Comparison of ENCODE assay signal across 24 cellular contexts in genomic region chr4:52633846-52634245, GRCh38. TPM values are rescaled to one million over a fixed set of nuclear protein-coding genes. Genes with fewer than 3 reads are reported as not detected.
DNase-seq lines count a peak whose midpoint lies in the region; ATAC-seq and TF ChIP-seq lines count a peak whose summit lies in the region.
"Had no signal": no experiment of that assay in that cellular context is flagged by ENCODE, and none has a peak within 500 bp of the region (broad histone marks: within the 10 kb centered on the region; RNA-seq: fewer than 3 reads in every experiment).

No MANE protein-coding gene starts in this region.

- no TSS peak for BruUV-seq in IMR-90 (replicated peaks; lab: Mats Ljungman, UMichigan)

- H4K5ac ChIP-seq in IMR-90 (ENCODE audit: low read depth, low read length) (no peak overlapping the region), mesendoderm (ENCODE audit: low read length) (no peak overlapping the region)

- no peaks in the 10 kb centered on the region for H3K9me3 ChIP-seq in IMR-90 (ENCODE audit: control insufficient read depth, insufficient read depth, low read length)
- no peaks in the 10 kb centered on the region for H3K9me3 ChIP-seq in thyroid gland
- H3K9me3 ChIP-seq in adrenal gland (replicated peaks in 1 of 3), result no peaks in the 10 kb centered on the region
- H3K9me3 ChIP-seq: BE2C, BLaER1 had no signal

- H3K18ac ChIP-seq in IMR-90 (ENCODE audit: low read depth, low read length) (no peak overlapping the region), mesendoderm (ENCODE audit: low read length) (no peak overlapping the region)

- CTCF ChIA-PET in IMR-90 (lab: Yijun Ruan, JAX), result no interaction called here

- H2BK120ac ChIP-seq in IMR-90 (ENCODE audit: low read depth, low read length) (no peak overlapping the region), mesendoderm (ENCODE audit: low read depth, low read length) (no peak overlapping the region)

- H3K4me2 ChIP-seq in IMR-90 (ENCODE audit: low read depth, low read length), result no peak overlapping the region
- H3K4me2 ChIP-seq in mesendoderm (ENCODE audit: low read length), result no peak overlapping the region
- H3K4me2 ChIP-seq: BLaER1 had no signal

- no peak overlapping the region for H3K4ac ChIP-seq in IMR-90 (ENCODE audit: low read depth, low read length)
- H3K4ac ChIP-seq in mesendoderm (ENCODE audit: low read depth, low read length), result no peak overlapping the region

- H3K27me3 ChIP-seq in IMR-90 (ENCODE audit: control insufficient read depth, insufficient read depth, low read length) (no peaks in the 10 kb centered on the region), mesendoderm (ENCODE audit: insufficient read depth, low read length, poor library complexity) (no peaks in the 10 kb centered on the region), thyroid gland (no peaks in the 10 kb centered on the region), adrenal gland (no peaks in the 10 kb centered on the region)
- H3K27me3 ChIP-seq: BE2C, BLaER1 had no signal

- H4K8ac ChIP-seq in IMR-90 (ENCODE audit: low read depth in 2 of 2, low read length in 2 of 2) (no peak overlapping the region), mesendoderm (ENCODE audit: low read depth, low read length) (no peak overlapping the region)

- H2BK15ac ChIP-seq in IMR-90 (ENCODE audit: low read depth, low read length) (no peak overlapping the region; the same call in 2 of the 3 replicates), mesendoderm (replicated peaks; ENCODE audit: low read depth) (no peak overlapping the region)

- POLR2A ChIA-PET in IMR-90 (lab: Charles Lee; ENCODE audit: unreplicated experiment), result no interaction called here

- H2AK5ac ChIP-seq in IMR-90 (ENCODE audit: low read depth, low read length) (no peak overlapping the region), mesendoderm (ENCODE audit: low read length) (no peak overlapping the region)

- no peak overlapping the region for H3K56ac ChIP-seq in IMR-90 (ENCODE audit: extremely low read depth, insufficient read depth, low read length)
- peak overlapping the region; percentile 17 for H3K56ac ChIP-seq in mesendoderm (ENCODE audit: low read length)

- no peak overlapping the region for H3K4me3 ChIP-seq in IMR-90 (ENCODE audit: insufficient read depth, low read depth, low read length)
- no peak overlapping the region for H3K4me3 ChIP-seq in mesendoderm (ENCODE audit: low read length)
- no peak overlapping the region for H3K4me3 ChIP-seq in thyroid gland (replicated peaks in 1 of 3)
- no peak overlapping the region for H3K4me3 ChIP-seq in adrenal gland
- H3K4me3 ChIP-seq: BLaER1, GM12878 had no signal

- H3K79me1 ChIP-seq in IMR-90 (ENCODE audit: low read depth in 1 of 2, low read length in 2 of 2), result peaks cover 51 to 65% of the 10 kb centered on the region in 2 experiments
- H3K79me1 ChIP-seq in mesendoderm (ENCODE audit: low read length), result peaks cover 37% of the 10 kb centered on the region

- H2BK5ac ChIP-seq in IMR-90 (ENCODE audit: low read depth, low read length, poor library complexity, severe bottlenecking) (no peak overlapping the region), mesendoderm (ENCODE audit: low read length) (no peak overlapping the region)

- ATAC-seq in IMR-90 (ENCODE audit: low read depth) (peak; percentile 60), HG03571 (IDR thresholded peaks at IDR 0.05; ENCODE audit: unreplicated experiment) (no peak), GM21381 (IDR thresholded peaks at IDR 0.05; ENCODE audit: unreplicated experiment) (no peak), HG03432 (IDR thresholded peaks at IDR 0.05; ENCODE audit: unreplicated experiment) (no peak)
- ATAC-seq: GM12878 had no signal

- H3K27ac ChIP-seq in IMR-90 (ENCODE audit: insufficient read depth, low read length), result no peak overlapping the region
- H3K27ac ChIP-seq in mesendoderm (ENCODE audit: low read depth, low read length), result no peak overlapping the region
- H3K27ac ChIP-seq in thyroid gland, result no peak overlapping the region
- H3K27ac ChIP-seq in adrenal gland, result no peak overlapping the region
- H3K27ac ChIP-seq: BLaER1 had no signal

- in situ Hi-C loops in IMR-90 (cut with MboI; ENCODE audit: low sequenced_read_pairs), result no loop called here

- H2AK9ac ChIP-seq in IMR-90 (replicated peaks; ENCODE audit: low read depth, low read length, poor library complexity), result no peak overlapping the region

- H3K36me3 ChIP-seq in IMR-90 (ENCODE audit: control insufficient read depth, insufficient read depth, low read length), result 0 out of 2 replicates have a peak, but pooled peaks cover 1% of the 10 kb centered on the region
- no peaks in the 10 kb centered on the region for H3K36me3 ChIP-seq in mesendoderm (ENCODE audit: control insufficient read depth, insufficient read depth, low read length)
- H3K36me3 ChIP-seq in thyroid gland, result no peaks in the 10 kb centered on the region
- H3K36me3 ChIP-seq in adrenal gland (replicated peaks in 1 of 2), result no peaks in the 10 kb centered on the region
- H3K36me3 ChIP-seq: BE2C had no signal

- TF ChIP-seq CTCF in IMR-90 (conservative IDR thresholded peaks at IDR 0.05; ENCODE audit: low read depth, low read length), result no peak
- TF ChIP-seq CTCF in thyroid gland (IDR thresholded peaks at IDR 0.05), result no peak
- no peak for TF ChIP-seq CTCF in adrenal gland (IDR thresholded peaks at IDR 0.05)

- H2BK20ac ChIP-seq in IMR-90 (ENCODE audit: low read depth, low read length), result no peak overlapping the region

- 0 out of 2 replicates have a peak overlapping the region, but pooled peaks have one; percentile 7 for H3K14ac ChIP-seq in IMR-90 (replicated peaks; ENCODE audit: low read depth, low read length)

- dilution Hi-C loops in IMR-90 (cut with HindIII; ENCODE audit: low sequenced_read_pairs, unreplicated experiment), result no loop called here

- peaks cover 11% of the 10 kb centered on the region for H3K4me1 ChIP-seq in IMR-90 (ENCODE audit: control insufficient read depth, insufficient read depth, low read length)
- no peaks in the 10 kb centered on the region for H3K4me1 ChIP-seq in mesendoderm (ENCODE audit: control insufficient read depth, low read depth, low read length)
- no peaks in the 10 kb centered on the region for H3K4me1 ChIP-seq in thyroid gland
- no peaks in the 10 kb centered on the region for H3K4me1 ChIP-seq in adrenal gland (replicated peaks in 1 of 2)

- H2AFZ ChIP-seq in IMR-90 (replicated peaks; ENCODE audit: low read length, poor library complexity), result no peak overlapping the region

- no CpG with 5 or more reads among the region's 6 CpGs for WGBS in IMR-90 (ENCODE audit: extremely low coverage in 2 of 2, insufficient read length in 1 of 2), 2 experiments
- no CpG with 5 or more reads among the region's 6 CpGs for WGBS in mesendoderm (ENCODE audit: extremely low coverage, insufficient coverage, low lambda C conversion rate)
- WGBS in thyroid gland, 2 donors, result 65 to 70% methylated on average over 6 of the region's 6 CpGs
- WGBS in adrenal gland, 4 donors, result 89 to 92% (median 91%) methylated on average over 5 to 6 of the region's 6 CpGs

- no peak for TF ChIP-seq RAD21 in IMR-90 (IDR thresholded peaks at IDR 0.05; ENCODE audit: low read length)

- no peak overlapping the region for H4K91ac ChIP-seq in IMR-90 (ENCODE audit: insufficient read depth, low read depth, low read length)

- H3K9ac ChIP-seq in IMR-90 (ENCODE audit: low read depth, low read length) (no peak overlapping the region), mesendoderm (ENCODE audit: low read length) (no peak overlapping the region)
- H3K9ac ChIP-seq: BLaER1 had no signal

- peaks cover 40% of the 10 kb centered on the region; the same call in 1 of the 2 replicates for H4K20me1 ChIP-seq in IMR-90 (ENCODE audit: insufficient read depth, low read length)

- DNase-seq in IMR-90 (no peak), mesendoderm (no peak), thyroid gland (peak; percentile 50 to 67), adrenal gland (no peak)
- DNase-seq: 8988T; ACHN; BE2C; C1 segment of cervical spinal cord; CD4-positive, alpha-beta memory T cell; CD4-positive, CD25-positive, alpha-beta regulatory T cell; CD8-positive, alpha-beta memory T cell; COR-L47; DMS 273 treated with DMSO at 0.1 percent for 48 hours; DMS153; DMS53; DMS79; DND-41; EL; GDM1 had no signal

- intact Hi-C loops in IMR-90 (cut with micrococcal nuclease), result no loop called here
- intact Hi-C loops in thyroid gland (cut with DNase I), result no loop called here
- intact Hi-C loops in adrenal gland (cut with DNase I), result no loop called here

- TF ChIP-seq POLR2A in IMR-90 (IDR thresholded peaks at IDR 0.05; ENCODE audit: low read depth, low read length), result no peak
- TF ChIP-seq POLR2A in thyroid gland (IDR thresholded peaks at IDR 0.05), result no peak
- TF ChIP-seq POLR2A in adrenal gland (IDR thresholded peaks at IDR 0.05), result no peak

- peaks cover 55% of the 10 kb centered on the region for H3K79me2 ChIP-seq in mesendoderm (ENCODE audit: control insufficient read depth, insufficient read depth, low read length)

- H3K23ac ChIP-seq in IMR-90 (ENCODE audit: low read depth, low read length) (0 out of 2 replicates have a peak overlapping the region, but pooled peaks have one; percentile 24), mesendoderm (ENCODE audit: low read length) (no peak overlapping the region)

- H3K9me1 ChIP-seq in IMR-90 (ENCODE audit: insufficient read depth, low read length), result peaks cover 23% of the 10 kb centered on the region

TF ChIP-seq in IMR-90, 13 proteins besides CTCF, POLR2A, EP300 and RAD21 (continues in another document):
- TF ChIP-seq NFE2L2 (IDR thresholded peaks at IDR 0.05; ENCODE audit: low read depth, low read length) (no peak), CEBPB (IDR thresholded peaks at IDR 0.05; ENCODE audit: low read depth, low read length) (no peak), MXI1 (IDR thresholded peaks at IDR 0.05; ENCODE audit: borderline replicate concordance, low read depth, low read length) (no peak), USF2 (IDR thresholded peaks at IDR 0.05; ENCODE audit: low read depth, low read length) (no peak)

RNA-seq across cellular contexts. Expression of gene USP46, which starts 25.3 kb away (rescaled TPM):
- total RNA-seq in IMR-90 (2012; rRNA removed) (15.4 and 20.3 TPM in 2 replicates), thyroid gland (10 to 100 TPM; 10.8 to 17.6 (median 14.2) TPM), adrenal gland (10 to 100 TPM; 12.1 to 37.5 (median 21.5) TPM)
- polyA plus RNA-seq in IMR-90 (2012; rRNA removed) (6.0 and 9.3 TPM in 2 replicates), adrenal gland (10 to 100 TPM in 1 of 3 donors, 1 to 10 TPM in 2; 1.9 to 19.1 (median 3.3) TPM)
- polyA plus RNA-seq in IMR-90 (2012; cell fraction: cytosol; rRNA removed), result 1.5 and 2.0 TPM in 2 replicates
- 1.7 and 8.4 TPM in 2 replicates for polyA plus RNA-seq in IMR-90 (2012; cell fraction: nucleus; rRNA removed; ENCODE audit: low replicate concordance)
- polyA plus RNA-seq in mesendoderm (2013, experiment 1 of 2), result 38.4 TPM
- 41.2 TPM for polyA plus RNA-seq in mesendoderm (2013, experiment 2 of 2)

Comparison
In these comparisons a context has a peak if more than half of its experiments do, and no peak if none do; other contexts are left out.
1. DNase-seq: peak in thyroid gland (2 of 2); none in IMR-90 (single experiment), mesendoderm (single experiment) and adrenal gland (0 of 7).